ENCODE assay signal across 12 cellular contexts in the genomic region with DNA sequence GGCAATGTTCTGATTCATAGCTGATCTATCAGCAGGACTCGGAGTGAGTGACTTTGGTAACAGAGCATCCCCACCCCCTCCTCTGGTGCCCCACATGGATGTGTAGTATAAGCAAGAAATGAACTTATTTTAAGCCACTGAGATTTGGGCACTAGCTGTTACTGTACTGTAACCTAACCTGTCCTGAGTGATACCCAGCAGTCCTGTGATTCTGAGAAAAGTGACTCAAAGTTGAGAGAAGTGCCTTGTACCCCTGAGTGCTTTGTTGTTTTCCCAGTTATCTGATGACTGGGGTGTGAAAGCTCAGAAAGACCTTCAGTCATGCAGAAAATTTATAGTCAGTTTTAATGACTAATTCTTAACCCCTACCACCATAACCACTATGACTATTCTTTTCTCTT.
A peak's percentile ranks its signal among the peaks of the same experiment; 100 is the strongest.
DNase-seq lines count a peak whose midpoint lies in the region; ATAC-seq and TF ChIP-seq lines count a peak whose summit lies in the region.
"Had no signal": no experiment of that assay in that cellular context is flagged by ENCODE, and none has a peak within 500 bp of the region (broad histone marks: within the 10 kb centered on the region; RNA-seq: fewer than 3 reads in every experiment).

No MANE protein-coding gene starts in this region.

- H3K27ac Mint-ChIP-seq in activated CD4-positive, alpha-beta T cell treated with anti-CD3 and anti-CD28 coated beads, Interleukin-2, amount 10 ng/mL, durations not matched to agents 24 days and 14 days, result peak overlapping the region; percentile 76
- H3K27ac Mint-ChIP-seq: IgD-negative memory B cell; naive thymus-derived CD4-positive, alpha-beta T cell had no signal

- POLR2A ChIA-PET in SK-N-SH (lab: Yijun Ruan, JAX), result no interaction called here

- TF ChIP-seq CTCF in OCI-LY3 (IDR thresholded peaks at IDR 0.05; ENCODE audit: low read depth, low read length) (no peak), SK-N-SH (IDR thresholded peaks at IDR 0.05) (no peak)

- peaks cover 41% of the 10 kb centered on the region for H3K27me3 ChIP-seq in OCI-LY3 (ENCODE audit: low read depth, low read length)
- H3K27me3 ChIP-seq in SK-N-SH (ENCODE audit: insufficient read depth), result no peaks in the 10 kb centered on the region; the same call in 1 of the 2 replicates
- H3K27me3 ChIP-seq: colonic mucosa had no signal

- H3K27me3 Mint-ChIP-seq in activated CD4-positive, alpha-beta T cell treated with anti-CD3 and anti-CD28 coated beads, Interleukin-2, amount 10 ng/mL, durations not matched to agents 24 days and 14 days, result no peaks in the 10 kb centered on the region
- H3K27me3 Mint-ChIP-seq: IgD-negative memory B cell had no signal

- peak; percentile 61 for DNase-seq in activated CD4-positive, alpha-beta T cell treated with anti-CD3 and anti-CD28 coated beads, Interleukin-2, amount 10 ng/mL, durations not matched to agents 24 days and 14 days
- no peak for DNase-seq in activated CD4-positive, alpha-beta T cell treated with anti-CD3 and anti-CD28 coated beads for 1 hour
- peak in 2 of 3 donors; percentile 13 to 53 for DNase-seq in stimulated activated CD4-positive, alpha-beta T cell treated with anti-CD3 and anti-CD28 coated beads, TNF-alpha, amount 100 ng/mL, for 48 hours (ENCODE audit: low read depth in 3 of 3)
- no peak for DNase-seq in head of caudate nucleus
- no peak for DNase-seq in SK-N-SH
- DNase-seq: colonic mucosa, hypothalamus had no signal

- peak overlapping the region; percentile 24 for H3K4me3 Mint-ChIP-seq in activated CD4-positive, alpha-beta T cell treated with anti-CD3 and anti-CD28 coated beads, Interleukin-2, amount 10 ng/mL, durations not matched to agents 24 days and 14 days
- H3K4me3 Mint-ChIP-seq: naive thymus-derived CD4-positive, alpha-beta T cell had no signal

- H3K9me3 ChIP-seq in OCI-LY3 (ENCODE audit: insufficient read depth, low read length), result no peaks in the 10 kb centered on the region
- H3K9me3 ChIP-seq in SK-N-SH, result no peaks in the 10 kb centered on the region
- H3K9me3 ChIP-seq: colonic mucosa had no signal

- H3K4me3 ChIP-seq in OCI-LY3 (ENCODE audit: low read length), result 0 out of 2 replicates have a peak overlapping the region, but pooled peaks have one; percentile 3
- H3K4me3 ChIP-seq in SK-N-SH (ENCODE audit: low read depth in 2 of 2, low read length in 1 of 2), result no peak overlapping the region
- H3K4me3 ChIP-seq: colonic mucosa had no signal

- H3K9me2 ChIP-seq in SK-N-SH, result no peaks in the 10 kb centered on the region

- H3K4me1 ChIP-seq in OCI-LY3 (ENCODE audit: low read length) (peaks cover 18% of the 10 kb centered on the region), SK-N-SH (ENCODE audit: control insufficient read depth in 1 of 2, insufficient read depth in 2 of 2, low read depth in 1 of 2, low read length in 1 of 2) (no peaks in the 10 kb centered on the region; a peak in 2 of 4 replicates)
- H3K4me1 ChIP-seq: colonic mucosa had no signal

- intact Hi-C loops in activated CD4-positive, alpha-beta T cell treated with anti-CD3 and anti-CD28 coated beads, Interleukin-2, amount 10 ng/mL, durations not matched to agents 24 days and 14 days (cut with micrococcal nuclease), result loop anchor here (1.0 to 5.0 kb wide), 7 partner anchors 100 to 1506 kb away; a partner anchor contains a TSS
- intact Hi-C loops in head of caudate nucleus (cut with DNase I), result no loop called here

- ATAC-seq in HG02678 (IDR thresholded peaks at IDR 0.05; ENCODE audit: unreplicated experiment), result peak; percentile 67
- no peak for ATAC-seq in esophagus mucosa
- ATAC-seq: naive thymus-derived CD4-positive, alpha-beta T cell had no signal

- no peaks in the 10 kb centered on the region for H3K36me3 Mint-ChIP-seq in activated CD4-positive, alpha-beta T cell treated with anti-CD3 and anti-CD28 coated beads, Interleukin-2, amount 10 ng/mL, durations not matched to agents 24 days and 14 days (ENCODE audit: low read depth)
- H3K36me3 Mint-ChIP-seq: IgD-negative memory B cell; naive thymus-derived CD4-positive, alpha-beta T cell had no signal

- no peaks in the 10 kb centered on the region for H3K36me3 ChIP-seq in OCI-LY3 (replicated peaks; ENCODE audit: low read depth, low read length)
- no peaks in the 10 kb centered on the region for H3K36me3 ChIP-seq in SK-N-SH (replicated peaks in 1 of 2; ENCODE audit: control insufficient read depth in 1 of 2, insufficient read depth in 2 of 2, low read length in 1 of 2)
- H3K36me3 ChIP-seq: colonic mucosa had no signal

- H3F3A ChIP-seq in SK-N-SH (replicated peaks; ENCODE audit: insufficient read depth), result no peaks in the 10 kb centered on the region

- WGBS in SK-N-SH (ENCODE audit: low lambda C conversion rate), result 50% methylated on average over 1 of the region's 1 CpG

- TF ChIP-seq RAD21 in SK-N-SH (IDR thresholded peaks at IDR 0.05; ENCODE audit: low read length), result no peak

- peaks cover 19% of the 10 kb centered on the region for H3K4me1 Mint-ChIP-seq in activated CD4-positive, alpha-beta T cell treated with anti-CD3 and anti-CD28 coated beads, Interleukin-2, amount 10 ng/mL, durations not matched to agents 24 days and 14 days

- H3K9ac ChIP-seq in OCI-LY3 (ENCODE audit: low read length), result no peak overlapping the region
- no peak overlapping the region for H3K9ac ChIP-seq in SK-N-SH

- H3K79me2 ChIP-seq in OCI-LY3 (ENCODE audit: low read length) (no peaks in the 10 kb centered on the region), SK-N-SH (ENCODE audit: insufficient read depth) (no peaks in the 10 kb centered on the region)

- H4K20me1 ChIP-seq in OCI-LY3 (ENCODE audit: insufficient read depth, low read length) (no peaks in the 10 kb centered on the region), SK-N-SH (ENCODE audit: insufficient read depth) (no peaks in the 10 kb centered on the region)

- no peak for TF ChIP-seq EP300 in SK-N-SH (IDR thresholded peaks at IDR 0.05; ENCODE audit: borderline replicate concordance in 1 of 2, low read depth in 1 of 2, low read length in 1 of 2)

- CTCF ChIA-PET in SK-N-SH (lab: Yijun Ruan, JAX), result no interaction called here

- H2AFZ ChIP-seq in OCI-LY3 (ENCODE audit: low read depth, low read length), result no peak overlapping the region
- H2AFZ ChIP-seq in SK-N-SH (ENCODE audit: low read depth), result no peak overlapping the region

- peak overlapping the region; percentile 47 for H3K4me2 ChIP-seq in OCI-LY3 (ENCODE audit: low read length)
- no peak overlapping the region for H3K4me2 ChIP-seq in SK-N-SH

- H3K27ac ChIP-seq in OCI-LY3 (ENCODE audit: low read length) (no peak overlapping the region), SK-N-SH (ENCODE audit: low read depth in 2 of 2, low read length in 1 of 2) (no peak overlapping the region)
- H3K27ac ChIP-seq: colonic mucosa had no signal

- peaks cover 7% of the 10 kb centered on the region for H3K9me3 Mint-ChIP-seq in activated CD4-positive, alpha-beta T cell treated with anti-CD3 and anti-CD28 coated beads, Interleukin-2, amount 10 ng/mL, durations not matched to agents 24 days and 14 days
- H3K9me3 Mint-ChIP-seq: IgD-negative memory B cell had no signal

TF ChIP-seq in SK-N-SH, 30 proteins besides CTCF, POLR2A, EP300 and RAD21:
- no peak for TF ChIP-seq RCOR1 (IDR thresholded peaks at IDR 0.05; ENCODE audit: low read length)
- TF ChIP-seq TEAD4 (IDR thresholded peaks at IDR 0.05; ENCODE audit: borderline replicate concordance, insufficient read depth), result no peak
- no peak for TF ChIP-seq GABPA (IDR thresholded peaks at IDR 0.05; ENCODE audit: low read depth)

Comparison
In these comparisons a context has a peak if more than half of its experiments do, and no peak if none do; other contexts are left out.
1. DNase-seq: peak in activated CD4-positive, alpha-beta T cell treated with anti-CD3 and anti-CD28 coated beads, Interleukin-2, amount 10 ng/mL, durations not matched to agents 24 days and 14 days (single experiment) and stimulated activated CD4-positive, alpha-beta T cell treated with anti-CD3 and anti-CD28 coated beads, TNF-alpha, amount 100 ng/mL, for 48 hours (2 of 3); none in activated CD4-positive, alpha-beta T cell treated with anti-CD3 and anti-CD28 coated beads for 1 hour (single experiment), head of caudate nucleus (0 of 42) and SK-N-SH (single experiment).